Comparison of ENCODE assay signal across 1 cellular context in the genomic region with DNA sequence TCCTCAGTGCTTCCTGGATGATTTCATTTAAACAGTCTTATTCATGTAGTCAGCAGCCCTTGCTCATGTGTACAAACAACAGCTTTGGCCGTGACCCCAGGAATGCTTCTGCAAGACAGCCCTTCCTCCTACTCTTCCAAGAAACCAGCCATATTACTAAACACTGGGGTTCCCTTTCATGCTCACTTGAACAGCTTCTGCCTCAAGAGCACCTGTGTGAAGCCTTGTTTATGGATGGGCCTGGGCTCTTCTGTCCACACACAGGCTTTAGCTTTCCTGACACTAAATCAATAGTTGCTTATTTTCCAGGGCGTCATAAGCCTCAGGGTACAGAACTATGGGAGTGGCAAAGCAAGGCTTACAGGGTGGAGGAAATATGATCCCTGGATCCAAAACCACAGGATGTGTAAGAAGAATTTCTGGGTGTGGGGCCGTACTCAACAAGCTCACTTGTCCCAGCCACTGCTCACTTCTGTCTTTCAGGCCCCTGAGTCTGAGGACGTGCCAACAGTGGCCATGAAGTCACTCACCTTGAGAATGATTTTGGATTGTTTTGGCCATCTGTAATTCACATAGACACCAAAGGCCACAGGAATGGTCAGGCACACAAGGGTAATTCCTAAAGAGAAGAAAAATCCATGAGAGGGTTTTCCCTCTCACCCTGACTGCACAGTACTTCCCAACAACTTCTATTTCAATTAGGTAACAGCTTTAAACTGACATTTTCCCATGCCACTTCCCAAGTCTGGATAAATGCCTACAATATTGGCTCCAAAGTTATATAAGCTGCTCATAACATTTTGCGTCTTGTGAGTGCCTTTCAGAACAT.
TF ChIP-seq lines count a peak whose summit lies in the region.

No MANE protein-coding gene starts in this region.

TF ChIP-seq in A549, 52 proteins besides CTCF, POLR2A, EP300 and RAD21 (continued from another document):
- TF ChIP-seq, protein P1, sequence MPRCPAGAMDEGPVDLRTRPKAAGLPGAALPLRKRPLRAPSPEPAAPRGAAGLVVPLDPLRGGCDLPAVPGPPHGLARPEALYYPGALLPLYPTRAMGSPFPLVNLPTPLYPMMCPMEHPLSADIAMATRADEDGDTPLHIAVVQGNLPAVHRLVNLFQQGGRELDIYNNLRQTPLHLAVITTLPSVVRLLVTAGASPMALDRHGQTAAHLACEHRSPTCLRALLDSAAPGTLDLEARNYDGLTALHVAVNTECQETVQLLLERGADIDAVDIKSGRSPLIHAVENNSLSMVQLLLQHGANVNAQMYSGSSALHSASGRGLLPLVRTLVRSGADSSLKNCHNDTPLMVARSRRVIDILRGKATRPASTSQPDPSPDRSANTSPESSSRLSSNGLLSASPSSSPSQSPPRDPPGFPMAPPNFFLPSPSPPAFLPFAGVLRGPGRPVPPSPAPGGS (IDR thresholded peaks at IDR 0.05) = no peak
- TF ChIP-seq ZSCAN20 (CRISPR knock-in tag; IDR thresholded peaks at IDR 0.05) (no peak), HDAC2 (IDR thresholded peaks at IDR 0.05) (no peak), FOSL2 (IDR thresholded peaks at IDR 0.05) (no peak), FOSL2 (CRISPR knock-in tag; IDR thresholded peaks at IDR 0.05) (no peak), RARB (CRISPR knock-in tag; IDR thresholded peaks at IDR 0.05) (no peak)
